ENCODE assay signal across 9 cellular contexts in genomic region chr1:159826436-159827101, GRCh38. TPM values are rescaled to one million over a fixed set of nuclear protein-coding genes. Genes with fewer than 3 reads are reported as not detected.
DNase-seq lines count a peak whose midpoint lies in the region; ATAC-seq and TF ChIP-seq lines count a peak whose summit lies in the region.
"Had no signal": no experiment of that assay in that cellular context is flagged by ENCODE, and none has a peak within 500 bp of the region (broad histone marks: within the 10 kb centered on the region; RNA-seq: fewer than 3 reads in every experiment).

Gene SLAMF8, plus strand, starts transcription at chr1:159826873. Its CDS starts 26 bp downstream, at chr1:159826899.

- intact Hi-C loops in activated T-helper 2 cell treated with anti-CD3 and anti-CD28 coated beads, Interferon-gamma antibody, Interleukin-2, Interleukin-4, amounts not matched to agents 10 μg/mL and 5 μg/mL and 100 μg/mL, durations not matched to agents 14 hours and 24 hours and 36 hours (cut with micrococcal nuclease): no loop called here
- intact Hi-C loops in naive thymus-derived CD4-positive, alpha-beta T cell (cut with micrococcal nuclease): loop anchor here in 1 of 2 donors (2.0 to 5.0 kb wide), 2 partner anchors 44 to 64 kb away; partner anchors contain the start of gene DUSP23
- intact Hi-C loops in thyroid gland (cut with DNase I): no loop called here

- POLR2A ChIA-PET in naive thymus-derived CD4-positive, alpha-beta T cell (lab: Charles Lee): no interaction called here

- H3K4me3 Mint-ChIP-seq in activated T-helper 2 cell treated with anti-CD3 and anti-CD28 coated beads, Interferon-gamma antibody, Interleukin-2, Interleukin-4, amounts not matched to agents 10 μg/mL and 5 μg/mL and 100 μg/mL, durations not matched to agents 14 hours and 24 hours and 36 hours (ENCODE audit: low read depth): no peak within 1 kb of the TSS
- H3K4me3 Mint-ChIP-seq in naive thymus-derived CD4-positive, alpha-beta T cell: peak within 1 kb of the TSS in 9 of 10 donors; percentile 17 to 75 (median 61)
- no peak within 1 kb of the TSS for H3K4me3 Mint-ChIP-seq in nephron progenitor cell

- CTCF ChIA-PET in naive thymus-derived CD4-positive, alpha-beta T cell (lab: Charles Lee): interaction anchor here (0.7 kb wide), 1 partner anchor 27 kb away, joined by 3 read pairs; no protein-coding TSS in a partner anchor

- 69 to 79% methylated on average over 11 of the region's 11 CpGs for WGBS in thyroid gland, 2 donors

- H3K36me3 Mint-ChIP-seq in activated T-helper 2 cell treated with anti-CD3 and anti-CD28 coated beads, Interferon-gamma antibody, Interleukin-2, Interleukin-4, amounts not matched to agents 10 μg/mL and 5 μg/mL and 100 μg/mL, durations not matched to agents 14 hours and 24 hours and 36 hours (ENCODE audit: low read depth): peaks cover 5% of the 10 kb centered on the region
- peaks cover 0 to 30% (median 0%) of the 10 kb centered on the region in 5 donors for H3K36me3 Mint-ChIP-seq in naive thymus-derived CD4-positive, alpha-beta T cell
- H3K36me3 Mint-ChIP-seq in nephron progenitor cell (ENCODE audit: low read depth): no peaks in the 10 kb centered on the region

- peak; percentile 67 for ATAC-seq in naive thymus-derived CD4-positive, alpha-beta T cell
- no peak for ATAC-seq in GM21390 (IDR thresholded peaks at IDR 0.05; ENCODE audit: unreplicated experiment)

- no peaks in the 10 kb centered on the region for H3K27me3 ChIP-seq in BLaER1 treated with 17β-estradiol and CSF1 and Interleukin-3, amounts not matched to agents 10 nM and 100 nM
- H3K27me3 ChIP-seq in naive thymus-derived CD4-positive, alpha-beta T cell (ENCODE audit: control insufficient read depth in 2 of 2, insufficient read depth in 2 of 2, low read length in 2 of 2): no peaks in the 10 kb centered on the region
- no peaks in the 10 kb centered on the region for H3K27me3 ChIP-seq in thyroid gland

- H3K9ac ChIP-seq in BLaER1 treated with 17β-estradiol and CSF1 and Interleukin-3, amounts not matched to agents 10 nM and 100 nM: peak within 1 kb of the TSS in 4 of 11 experiments; percentile 21 to 77 (median 65); a peak in 6 of 22 replicates

- H3K36me3 ChIP-seq in BLaER1 treated with 17β-estradiol and CSF1 and Interleukin-3, amounts not matched to agents 10 nM and 100 nM: peaks cover 0 to 31% (median 0%) of the 10 kb centered on the region in 11 experiments; a peak in 4 of 22 replicates
- no peaks in the 10 kb centered on the region for H3K36me3 ChIP-seq in naive thymus-derived CD4-positive, alpha-beta T cell (ENCODE audit: control insufficient read depth in 2 of 3, insufficient read depth in 3 of 3, low read length in 3 of 3)
- H3K36me3 ChIP-seq in thyroid gland: no peaks in the 10 kb centered on the region

- TF ChIP-seq CTCF in thyroid gland (IDR thresholded peaks at IDR 0.05) (no peak), nephron progenitor cell (IDR thresholded peaks at IDR 0.05) (no peak)

- peak within 1 kb of the TSS in 10 of 11 experiments; percentile 8 to 98 (median 54); a peak in 18 of 22 replicates for H3K4me2 ChIP-seq in BLaER1 treated with 17β-estradiol and CSF1 and Interleukin-3, amounts not matched to agents 10 nM and 100 nM

- DNase-seq in Jurkat, Clone E6-1 (ENCODE audit: low read depth, low spot score): peak; percentile 72
- peak; percentile 35 for DNase-seq in activated T-helper 2 cell treated with anti-CD3 and anti-CD28 coated beads, Interferon-gamma antibody, Interleukin-2, Interleukin-4, amounts not matched to agents 10 μg/mL and 5 μg/mL and 100 μg/mL, durations not matched to agents 14 hours and 24 hours and 36 hours (ENCODE audit: low spot score)
- peak in 6 of 9 donors; percentile 19 to 53 (median 28) for DNase-seq in naive thymus-derived CD4-positive, alpha-beta T cell
- peak; percentile 16 to 17 for DNase-seq in thyroid gland
- no peak for DNase-seq in NCI-H82 treated with DMSO at 0.1 percent for 48 hours (lab: John Stamatoyannopoulos, UW; ENCODE audit: unreplicated experiment)
- DNase-seq in nephron progenitor cell: no peak

- H4K20me1 ChIP-seq in BLaER1 treated with 17β-estradiol and CSF1 and Interleukin-3, amounts not matched to agents 10 nM and 100 nM: peaks cover 0 to 23% (median 0%) of the 10 kb centered on the region in 11 experiments; a peak in 4 of 22 replicates

- H3K4me1 ChIP-seq in BLaER1 treated with 17β-estradiol and CSF1 and Interleukin-3, amounts not matched to agents 10 nM and 100 nM: peaks cover 5 to 97% (median 42%) of the 10 kb centered on the region in 10 experiments; a peak in 18 of 20 replicates
- H3K4me1 ChIP-seq in naive thymus-derived CD4-positive, alpha-beta T cell (ENCODE audit: control insufficient read depth in 2 of 2, insufficient read depth in 2 of 2, low read length in 2 of 2): peaks cover 31 to 52% of the 10 kb centered on the region in 2 donors
- no peaks in the 10 kb centered on the region for H3K4me1 ChIP-seq in thyroid gland

- no peaks in the 10 kb centered on the region for H3K9me3 ChIP-seq in BLaER1 treated with 17β-estradiol and CSF1 and Interleukin-3, amounts not matched to agents 10 nM and 100 nM (replicated peaks in 1 of 11)
- peaks cover 0 to 7% (median 0%) of the 10 kb centered on the region in 3 experiments for H3K9me3 ChIP-seq in naive thymus-derived CD4-positive, alpha-beta T cell (ENCODE audit: control insufficient read depth in 2 of 3, low read length in 3 of 3)
- no peaks in the 10 kb centered on the region for H3K9me3 ChIP-seq in thyroid gland

- H3K27ac ChIP-seq in BLaER1 treated with 17β-estradiol and CSF1 and Interleukin-3, amounts not matched to agents 10 nM and 100 nM: peak within 1 kb of the TSS in 9 of 11 experiments; percentile 7 to 78 (median 47); a peak in 13 of 22 replicates
- H3K27ac ChIP-seq in naive thymus-derived CD4-positive, alpha-beta T cell (ENCODE audit: low read depth, low read length): no peak within 1 kb of the TSS
- no peak within 1 kb of the TSS for H3K27ac ChIP-seq in thyroid gland

- H3K27me3 Mint-ChIP-seq in activated T-helper 2 cell treated with anti-CD3 and anti-CD28 coated beads, Interferon-gamma antibody, Interleukin-2, Interleukin-4, amounts not matched to agents 10 μg/mL and 5 μg/mL and 100 μg/mL, durations not matched to agents 14 hours and 24 hours and 36 hours (ENCODE audit: low read depth): peaks cover 8% of the 10 kb centered on the region
- H3K27me3 Mint-ChIP-seq in naive thymus-derived CD4-positive, alpha-beta T cell: peaks cover 0 to 50% (median 0%) of the 10 kb centered on the region in 5 donors
- peaks cover 65% of the 10 kb centered on the region for H3K27me3 Mint-ChIP-seq in nephron progenitor cell (ENCODE audit: low read depth, poor library complexity)

- no peak for TF ChIP-seq POLR2A in thyroid gland (IDR thresholded peaks at IDR 0.05)

- H3K27ac Mint-ChIP-seq in activated T-helper 2 cell treated with anti-CD3 and anti-CD28 coated beads, Interferon-gamma antibody, Interleukin-2, Interleukin-4, amounts not matched to agents 10 μg/mL and 5 μg/mL and 100 μg/mL, durations not matched to agents 14 hours and 24 hours and 36 hours: peak within 1 kb of the TSS; percentile 39
- peak within 1 kb of the TSS in 8 of 9 donors; percentile 48 to 79 (median 66) for H3K27ac Mint-ChIP-seq in naive thymus-derived CD4-positive, alpha-beta T cell
- H3K27ac Mint-ChIP-seq in nephron progenitor cell: no peak within 1 kb of the TSS

- H3K4me3 ChIP-seq in BLaER1 treated with 17β-estradiol and CSF1 and Interleukin-3, amounts not matched to agents 10 nM and 100 nM: peak within 1 kb of the TSS in 4 of 10 experiments; percentile 26 to 71 (median 61); a peak in 7 of 20 replicates
- no peak within 1 kb of the TSS for H3K4me3 ChIP-seq in Jurkat, Clone E6-1 (ENCODE audit: low read length)
- peak within 1 kb of the TSS; percentile 31 for H3K4me3 ChIP-seq in naive thymus-derived CD4-positive, alpha-beta T cell (ENCODE audit: low read length)
- no peak within 1 kb of the TSS for H3K4me3 ChIP-seq in thyroid gland (replicated peaks in 1 of 3)

- H3K4me1 Mint-ChIP-seq in activated T-helper 2 cell treated with anti-CD3 and anti-CD28 coated beads, Interferon-gamma antibody, Interleukin-2, Interleukin-4, amounts not matched to agents 10 μg/mL and 5 μg/mL and 100 μg/mL, durations not matched to agents 14 hours and 24 hours and 36 hours (ENCODE audit: low read depth): peaks cover 38% of the 10 kb centered on the region
- peaks cover 44 to 67% (median 48%) of the 10 kb centered on the region in 7 donors for H3K4me1 Mint-ChIP-seq in naive thymus-derived CD4-positive, alpha-beta T cell
- peaks cover 22% of the 10 kb centered on the region for H3K4me1 Mint-ChIP-seq in nephron progenitor cell

- H3K9me3 Mint-ChIP-seq in activated T-helper 2 cell treated with anti-CD3 and anti-CD28 coated beads, Interferon-gamma antibody, Interleukin-2, Interleukin-4, amounts not matched to agents 10 μg/mL and 5 μg/mL and 100 μg/mL, durations not matched to agents 14 hours and 24 hours and 36 hours: no peaks in the 10 kb centered on the region
- H3K9me3 Mint-ChIP-seq in naive thymus-derived CD4-positive, alpha-beta T cell: peaks cover 0 to 16% (median 4%) of the 10 kb centered on the region in 11 donors
- H3K9me3 Mint-ChIP-seq in nephron progenitor cell: no peaks in the 10 kb centered on the region

RNA-seq across cellular contexts. Expression of gene SLAMF8, which starts in this region (rescaled TPM):
- polyA plus RNA-seq in Jurkat, Clone E6-1 (2012; ENCODE audit: insufficient read depth, insufficient read length): 4.4 TPM
- 0.34 and 0.71 TPM in 2 replicates for total RNA-seq in activated T-helper 2 cell treated with anti-CD3 and anti-CD28 coated beads, Interferon-gamma antibody, Interleukin-2, Interleukin-4, amounts not matched to agents 10 μg/mL and 5 μg/mL and 100 μg/mL, durations not matched to agents 14 hours and 24 hours and 36 hours
- 1 to 10 TPM in 4 of 5 experiments, under 1 TPM in 1; 0.27 to 1.7 (median 1.3) TPM for total RNA-seq in naive thymus-derived CD4-positive, alpha-beta T cell
- not detected for polyA plus RNA-seq in naive thymus-derived CD4-positive, alpha-beta T cell
- 1 to 10 TPM; 1.6 to 6.3 (median 2.1) TPM for total RNA-seq in thyroid gland
- total RNA-seq: SK-MEL-5 had no signal

Comparison
In these comparisons a context has a peak if more than half of its experiments do, and no peak if none do; other contexts are left out.
1. Peak in DNase-seq in activated T-helper 2 cell treated with anti-CD3 and anti-CD28 coated beads, Interferon-gamma antibody, Interleukin-2, Interleukin-4, amounts not matched to agents 10 μg/mL and 5 μg/mL and 100 μg/mL, durations not matched to agents 14 hours and 24 hours and 36 hours; RNA of the gene not detected or under 1 TPM.
2. H3K27ac ChIP-seq: peak in BLaER1 treated with 17β-estradiol and CSF1 and Interleukin-3, amounts not matched to agents 10 nM and 100 nM (9 of 11); none in naive thymus-derived CD4-positive, alpha-beta T cell (single experiment) and thyroid gland (0 of 3).
3. DNase-seq: peak in Jurkat, Clone E6-1 (single experiment), naive thymus-derived CD4-positive, alpha-beta T cell (6 of 9) and thyroid gland (2 of 2); none in NCI-H82 treated with DMSO at 0.1 percent for 48 hours (single experiment) and nephron progenitor cell (single experiment).
4. H3K4me3 Mint-ChIP-seq: peak in naive thymus-derived CD4-positive, alpha-beta T cell (9 of 10); none in activated T-helper 2 cell treated with anti-CD3 and anti-CD28 coated beads, Interferon-gamma antibody, Interleukin-2, Interleukin-4, amounts not matched to agents 10 μg/mL and 5 μg/mL and 100 μg/mL, durations not matched to agents 14 hours and 24 hours and 36 hours (single experiment) and nephron progenitor cell (single experiment).